ENCODE assay signal across 28 cellular contexts in the genomic region with DNA sequence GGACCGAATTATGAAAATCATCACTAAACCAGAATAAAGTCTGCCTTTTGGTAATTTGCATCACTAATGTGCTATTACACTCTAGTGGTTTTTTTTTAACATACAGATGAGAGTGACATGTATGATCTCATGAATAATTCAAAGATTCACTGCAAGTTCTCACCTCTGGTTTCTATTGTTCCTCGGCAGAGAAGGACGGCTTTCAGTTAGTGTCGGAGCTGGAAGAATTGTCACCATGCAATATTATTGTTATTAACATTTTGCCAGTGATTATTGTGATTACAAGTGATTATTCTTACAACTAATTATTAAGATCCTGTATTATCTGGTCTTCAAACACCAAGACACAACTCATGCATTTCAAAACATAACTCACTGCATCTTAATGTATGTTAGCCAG.
"Had no signal": no experiment of that assay in that cellular context is flagged by ENCODE, and none has a peak within 500 bp of the region (broad histone marks: within the 10 kb centered on the region; RNA-seq: fewer than 3 reads in every experiment).

No MANE protein-coding gene starts in this region.

- H3K9me3 ChIP-seq: ascending aorta had no signal

- ATAC-seq: activated CD4-positive, alpha-beta T cell treated with anti-CD3 and anti-CD28 coated beads for 36 hours; activated CD8-positive, alpha-beta memory T cell treated with anti-CD3 and anti-CD28 coated beads, Interleukin-2, amount 10 ng/mL, durations not matched to agents 7 days and 5 days; activated CD8-positive, alpha-beta T cell treated with anti-CD3 and anti-CD28 coated beads, Interleukin-2, amount 10 ng/mL, durations not matched to agents 7 days and 5 days; esophagus mucosa had no signal

- H3K36me3 Mint-ChIP-seq: activated CD4-positive, alpha-beta memory T cell treated with anti-CD3 and anti-CD28 coated beads for 36 hours; activated CD8-positive, alpha-beta memory T cell treated with anti-CD3 and anti-CD28 coated beads, Interleukin-2, amount 10 ng/mL, durations not matched to agents 7 days and 5 days; activated naive CD4-positive, alpha-beta T cell treated with anti-CD3 and anti-CD28 coated beads, Interleukin-2, amount 50 U/mL, for 24 hours; activated naive CD8-positive, alpha-beta T cell treated with anti-CD3 and anti-CD28 coated beads, Interleukin-2, amount 10 ng/mL, durations not matched to agents 7 days and 5 days had no signal

- H3K9me3 Mint-ChIP-seq: activated CD4-positive, alpha-beta memory T cell treated with anti-CD3 and anti-CD28 coated beads for 36 hours; activated CD4-positive, alpha-beta T cell treated with anti-CD3 and anti-CD28 coated beads, Interleukin-2, amount 10 ng/mL, durations not matched to agents 24 days and 14 days; activated naive CD4-positive, alpha-beta T cell treated with anti-CD3 and anti-CD28 coated beads for 36 hours; activated naive CD4-positive, alpha-beta T cell treated with anti-CD3 and anti-CD28 coated beads, Interleukin-2, amount 50 U/mL, for 24 hours; activated naive CD8-positive, alpha-beta T cell treated with anti-CD3 and anti-CD28 coated beads, Interleukin-2, amount 10 ng/mL, durations not matched to agents 7 days and 5 days; activated T-helper 1 cell treated with anti-CD3 and anti-CD28 coated beads, Interleukin-12 subunit alpha, Interleukin-12 subunit beta, Interleukin-2, Interleukin-4 antibody, amounts not matched to agents 30 ng/mL and 10 ng/mL and 1 ng/mL, durations not matched to agents 14 hours and 24 hours and 36 hours; activated T-helper 2 cell treated with anti-CD3 and anti-CD28 coated beads, Interferon-gamma antibody, Interleukin-2, Interleukin-4, amounts not matched to agents 10 μg/mL and 5 μg/mL and 100 μg/mL, durations not matched to agents 14 hours and 24 hours and 36 hours; central memory CD8-positive, alpha-beta T cell; dendritic cell treated with granulocyte-macrophage colony-stimulating factor and Interleukin-4, amounts not matched to agents 40 ng/mL and 50 ng/mL, for 4 days; endodermal cell had no signal

- DNase-seq: activated CD4-positive, alpha-beta memory T cell treated with anti-CD3 and anti-CD28 coated beads for 36 hours; activated CD4-positive, alpha-beta T cell treated with anti-CD3 and anti-CD28 coated beads for 36 hours; activated CD4-positive, alpha-beta T cell treated with anti-CD3 and anti-CD28 coated beads, Interleukin-2, amount 10 ng/mL, durations not matched to agents 24 days and 14 days; activated CD4-positive, CD25-positive, alpha-beta regulatory T cell; activated CD4-positive, CD25-positive, alpha-beta regulatory T cell treated with anti-CD3 and anti-CD28 coated beads, Interleukin-2, amount 50 U/mL, for 72 hours; activated CD8-positive, alpha-beta memory T cell treated with anti-CD3 and anti-CD28 coated beads, Interleukin-2, amount 10 ng/mL, durations not matched to agents 7 days and 5 days; activated CD8-positive, alpha-beta memory T cell treated with anti-CD3 and anti-CD28 coated beads, Interleukin-2, amount 50 U/mL, for 4 hours; activated CD8-positive, alpha-beta T cell treated with anti-CD3 and anti-CD28 coated beads, Interleukin-2, amount 10 ng/mL, durations not matched to agents 7 days and 5 days; activated effector memory CD4-positive, alpha-beta T cell treated with anti-CD3 and anti-CD28 coated beads, Interleukin-2, amount 50 U/mL, for 16 hours; activated naive CD4-positive, alpha-beta T cell treated with anti-CD3 and anti-CD28 coated beads for 36 hours; activated naive CD8-positive, alpha-beta T cell treated with anti-CD3 and anti-CD28 coated beads, Interleukin-2, amount 10 ng/mL, durations not matched to agents 7 days and 5 days; activated T-cell treated with anti-CD3 and anti-CD28 coated beads, Interleukin-2, amount 50 U/mL, for 1 hour; activated T-cell treated with anti-CD3 and anti-CD28 coated beads, Interleukin-2, amount 50 U/mL, for 48 hours; brain microvascular endothelial cell; dorsolateral prefrontal cortex; effector memory CD4-positive, alpha-beta T cell; endodermal cell; foreskin fibroblast; head of caudate nucleus; T-helper 2 cell had no signal

- H3K27ac ChIP-seq: ascending aorta, brain microvascular endothelial cell, coronary artery, dorsolateral prefrontal cortex had no signal

- H3K4me1 Mint-ChIP-seq: activated CD4-positive, alpha-beta T cell treated with anti-CD3 and anti-CD28 coated beads for 36 hours; activated naive CD4-positive, alpha-beta T cell treated with anti-CD3 and anti-CD28 coated beads, Interleukin-2, amount 50 U/mL, for 24 hours; central memory CD8-positive, alpha-beta T cell had no signal

- H3K27ac Mint-ChIP-seq: activated CD4-positive, alpha-beta memory T cell treated with anti-CD3 and anti-CD28 coated beads for 36 hours; activated CD4-positive, alpha-beta T cell treated with anti-CD3 and anti-CD28 coated beads for 36 hours; activated CD4-positive, alpha-beta T cell treated with anti-CD3 and anti-CD28 coated beads, Interleukin-2, amount 10 ng/mL, durations not matched to agents 24 days and 14 days; activated CD8-positive, alpha-beta memory T cell treated with anti-CD3 and anti-CD28 coated beads, Interleukin-2, amount 10 ng/mL, durations not matched to agents 7 days and 5 days; activated CD8-positive, alpha-beta T cell treated with anti-CD3 and anti-CD28 coated beads, Interleukin-2, amount 10 ng/mL, durations not matched to agents 7 days and 5 days; activated naive CD4-positive, alpha-beta T cell treated with anti-CD3 and anti-CD28 coated beads for 36 hours; activated naive CD4-positive, alpha-beta T cell treated with anti-CD3 and anti-CD28 coated beads, Interleukin-2, amount 50 U/mL, for 24 hours; activated naive CD8-positive, alpha-beta T cell treated with anti-CD3 and anti-CD28 coated beads, Interleukin-2, amount 10 ng/mL, durations not matched to agents 7 days and 5 days; activated T-helper 1 cell treated with anti-CD3 and anti-CD28 coated beads, Interleukin-12 subunit alpha, Interleukin-12 subunit beta, Interleukin-2, Interleukin-4 antibody, amounts not matched to agents 30 ng/mL and 10 ng/mL and 1 ng/mL, durations not matched to agents 14 hours and 24 hours and 36 hours; activated T-helper 2 cell treated with anti-CD3 and anti-CD28 coated beads, Interferon-gamma antibody, Interleukin-2, Interleukin-4, amounts not matched to agents 10 μg/mL and 5 μg/mL and 100 μg/mL, durations not matched to agents 14 hours and 24 hours and 36 hours; dendritic cell treated with granulocyte-macrophage colony-stimulating factor and Interleukin-4, amounts not matched to agents 40 ng/mL and 50 ng/mL, for 4 days; endodermal cell had no signal

- H3K27me3 Mint-ChIP-seq: activated CD4-positive, alpha-beta memory T cell treated with anti-CD3 and anti-CD28 coated beads for 36 hours; activated naive CD4-positive, alpha-beta T cell treated with anti-CD3 and anti-CD28 coated beads, Interleukin-2, amount 50 U/mL, for 24 hours; central memory CD8-positive, alpha-beta T cell had no signal

- H3K27me3 ChIP-seq: ascending aorta, brain microvascular endothelial cell, dorsolateral prefrontal cortex had no signal

- H3K36me3 ChIP-seq: ascending aorta, brain microvascular endothelial cell had no signal

- H3K4me3 ChIP-seq: ascending aorta, coronary artery, dorsolateral prefrontal cortex had no signal

- H3K4me3 Mint-ChIP-seq: activated CD4-positive, alpha-beta memory T cell treated with anti-CD3 and anti-CD28 coated beads for 36 hours; activated CD4-positive, alpha-beta T cell treated with anti-CD3 and anti-CD28 coated beads for 36 hours; activated CD4-positive, alpha-beta T cell treated with anti-CD3 and anti-CD28 coated beads, Interleukin-2, amount 10 ng/mL, durations not matched to agents 24 days and 14 days; activated CD8-positive, alpha-beta memory T cell treated with anti-CD3 and anti-CD28 coated beads, Interleukin-2, amount 10 ng/mL, durations not matched to agents 7 days and 5 days; activated CD8-positive, alpha-beta T cell treated with anti-CD3 and anti-CD28 coated beads, Interleukin-2, amount 10 ng/mL, durations not matched to agents 7 days and 5 days; activated naive CD4-positive, alpha-beta T cell treated with anti-CD3 and anti-CD28 coated beads for 36 hours; activated naive CD4-positive, alpha-beta T cell treated with anti-CD3 and anti-CD28 coated beads, Interleukin-2, amount 50 U/mL, for 24 hours; activated naive CD8-positive, alpha-beta T cell treated with anti-CD3 and anti-CD28 coated beads, Interleukin-2, amount 10 ng/mL, durations not matched to agents 7 days and 5 days; activated T-helper 1 cell treated with anti-CD3 and anti-CD28 coated beads, Interleukin-12 subunit alpha, Interleukin-12 subunit beta, Interleukin-2, Interleukin-4 antibody, amounts not matched to agents 30 ng/mL and 10 ng/mL and 1 ng/mL, durations not matched to agents 14 hours and 24 hours and 36 hours; central memory CD8-positive, alpha-beta T cell; dendritic cell treated with granulocyte-macrophage colony-stimulating factor and Interleukin-4, amounts not matched to agents 40 ng/mL and 50 ng/mL, for 4 days; endodermal cell had no signal
